ENCODE assay signal across 8 cellular contexts in genomic region chr3:75434937-75435778, GRCh38.
DNase-seq lines count a peak whose midpoint lies in the region; ATAC-seq and TF ChIP-seq lines count a peak whose summit lies in the region.
"Not testable (repeated sequence)": the region's sequence is repeated elsewhere in the genome, so short reads cannot be mapped to it uniquely, and the experiment has no call there.

No MANE protein-coding gene starts in this region.

- not testable (repeated sequence) for H3K9me3 Mint-ChIP-seq in naive thymus-derived CD8-positive, alpha-beta T cell; stimulated activated memory B cell treated with anti-CD40 and anti-IgM and Interleukin-4, amounts not matched to agents 10 μg/mL and 1 μg/mL and 100 μg/mL, for 72 hours

- peaks cover 0 to 22% (median 0%) of the 10 kb centered on the region in 3 donors for H3K36me3 Mint-ChIP-seq in naive thymus-derived CD8-positive, alpha-beta T cell
- not testable (repeated sequence) for H3K36me3 Mint-ChIP-seq in stimulated activated memory B cell treated with anti-CD40 and anti-IgM and Interleukin-4, amounts not matched to agents 10 μg/mL and 1 μg/mL and 100 μg/mL, for 72 hours

- POLR2A ChIA-PET in naive thymus-derived CD8-positive, alpha-beta T cell (lab: Charles Lee), result not testable (repeated sequence)

- peak overlapping the region; percentile 95 to 100 (median 100) for H3K4me3 Mint-ChIP-seq in naive thymus-derived CD8-positive, alpha-beta T cell
- peak overlapping the region; percentile 93 for H3K4me3 Mint-ChIP-seq in stimulated activated memory B cell treated with anti-CD40 and anti-IgM and Interleukin-4, amounts not matched to agents 10 μg/mL and 1 μg/mL and 100 μg/mL, for 72 hours

- H3K27me3 Mint-ChIP-seq in naive thymus-derived CD8-positive, alpha-beta T cell; stimulated activated memory B cell treated with anti-CD40 and anti-IgM and Interleukin-4, amounts not matched to agents 10 μg/mL and 1 μg/mL and 100 μg/mL, for 72 hours: not testable (repeated sequence)

- DNase-seq in DMS79 treated with DMSO at 0.1 percent for 48 hours (lab: John Stamatoyannopoulos, UW) (peak; percentile 76), H4 (ENCODE audit: low spot score) (peak; percentile 94), LHCN-M2 (ENCODE audit: low read depth) (peak; percentile 97), fibroblast of peridontal ligament (ENCODE audit: extremely low read depth) (peak; percentile 98)
- peak; percentile 96 for DNase-seq in activated effector memory CD4-positive, alpha-beta T cell treated with Interleukin-2 at 50 U/mL for 16 hours
- DNase-seq in naive thymus-derived CD8-positive, alpha-beta T cell, result peak; percentile 80 to 99 (median 94)

- H3K4me1 Mint-ChIP-seq in naive thymus-derived CD8-positive, alpha-beta T cell, result peaks cover 0 to 17% (median 11%) of the 10 kb centered on the region in 4 donors
- H3K4me1 Mint-ChIP-seq in stimulated activated memory B cell treated with anti-CD40 and anti-IgM and Interleukin-4, amounts not matched to agents 10 μg/mL and 1 μg/mL and 100 μg/mL, for 72 hours, result not testable (repeated sequence)

- peak; percentile 99 to 100 for ATAC-seq in naive thymus-derived CD8-positive, alpha-beta T cell
- ATAC-seq in stimulated activated memory B cell treated with anti-CD40 and anti-IgM and Interleukin-4, amounts not matched to agents 10 μg/mL and 1 μg/mL and 100 μg/mL, for 72 hours, result peak; percentile 100

- TF ChIP-seq POLR2A in Raji (IDR thresholded peaks at IDR 0.05; ENCODE audit: insufficient read depth, low read depth, low read length), result peak; percentile 35

- H3K27ac Mint-ChIP-seq in naive thymus-derived CD8-positive, alpha-beta T cell, result peak overlapping the region; percentile 93 to 100 (median 99)
- H3K27ac Mint-ChIP-seq in stimulated activated memory B cell treated with anti-CD40 and anti-IgM and Interleukin-4, amounts not matched to agents 10 μg/mL and 1 μg/mL and 100 μg/mL, for 72 hours, result peak overlapping the region; percentile 87

Comparison
In these comparisons a context has a peak if more than half of its experiments do, and no peak if none do; other contexts are left out.
1. Peak in every context shown above with its lines: DNase-seq and ATAC-seq.